In genomic region chr2:121052507-121052906, GRCh38 we compare ENCODE assay signal across 26 cellular contexts.
DNase-seq lines count a peak whose midpoint lies in the region; ATAC-seq and TF ChIP-seq lines count a peak whose summit lies in the region.
"Had no signal": no experiment of that assay in that cellular context is flagged by ENCODE, and none has a peak within 500 bp of the region (broad histone marks: within the 10 kb centered on the region; RNA-seq: fewer than 3 reads in every experiment).

No MANE protein-coding gene starts in this region.

- H3K27ac Mint-ChIP-seq in stimulated activated naive CD8-positive, alpha-beta T cell treated with anti-CD3 and anti-CD28 coated beads, Interleukin-15, amount 100 ng/mL, for 72 hours: no peak overlapping the region
- H3K27ac Mint-ChIP-seq in activated CD4-positive, alpha-beta T cell treated with anti-CD3 and anti-CD28 coated beads, Interleukin-2, amount 10 ng/mL, durations not matched to agents 24 days and 14 days: no peak overlapping the region
- H3K27ac Mint-ChIP-seq: activated CD4-positive, alpha-beta T cell treated with anti-CD3 and anti-CD28 coated beads, Interleukin-2, amount 10 ng/mL, durations not matched to agents 7 days and 5 days; activated T-cell treated with anti-CD3 and anti-CD28 coated beads, Interleukin-2, amount 50 U/mL, for 72 hours; CD4-positive, alpha-beta memory T cell; T-helper 2 cell treated with Interferon-gamma antibody and Interleukin-4, amounts not matched to agents 5 μg/mL and 100 μg/mL, for 36 hours had no signal

- DNase-seq in stimulated activated naive CD8-positive, alpha-beta T cell treated with anti-CD3 and anti-CD28 coated beads, Interleukin-15, amount 100 ng/mL, for 72 hours: no peak
- no peak for DNase-seq in stimulated activated naive CD8-positive, alpha-beta T cell treated with anti-CD3 and anti-CD28 coated beads, Interleukin-15, Interleukin-2, amounts not matched to agents 100 U/mL and 50 U/mL, for 24 hours
- DNase-seq in NCI-H774 (lab: John Stamatoyannopoulos, UW): peak; percentile 47
- DNase-seq in hepatocyte (ENCODE audit: low spot score): no peak
- no peak for DNase-seq in activated CD8-positive, alpha-beta memory T cell treated with anti-CD3 and anti-CD28 coated beads, Interleukin-2, amount 50 U/mL, for 48 hours
- DNase-seq in activated CD4-positive, alpha-beta T cell treated with anti-CD3 and anti-CD28 coated beads, Interleukin-2, amount 10 ng/mL, durations not matched to agents 24 days and 14 days: no peak
- no peak for DNase-seq in middle frontal gyrus (ENCODE audit: extremely low spot score, low spot score)
- no peak for DNase-seq in KG1 (lab: John Stamatoyannopoulos, UW)
- DNase-seq: activated CD4-positive, alpha-beta T cell treated with anti-CD3 and anti-CD28 coated beads, Interleukin-2, amount 10 ng/mL, durations not matched to agents 7 days and 5 days; activated naive CD4-positive, alpha-beta T cell; activated T-cell treated with anti-CD3 and anti-CD28 coated beads, Interleukin-2, amount 50 U/mL, for 72 hours; CD4-positive, alpha-beta memory T cell; cerebellar nuclear complex; DMS 273 treated with DMSO at 0.1 percent for 48 hours; head of caudate nucleus; kidney; lower lobe of right lung; NCI-H1105; NCI-H2171; ovary; stimulated activated CD4-positive, alpha-beta T cell treated with anti-CD3 and anti-CD28 coated beads, Interleukin-2, amount 100 ng/mL, for 24 hours had no signal

- peaks cover 6% of the 10 kb centered on the region for H3K4me1 ChIP-seq in hepatocyte (ENCODE audit: insufficient read depth)
- H3K4me1 ChIP-seq: body of pancreas, lower lobe of right lung, tibial nerve had no signal

- no peaks in the 10 kb centered on the region for H4K20me1 ChIP-seq in hepatocyte (ENCODE audit: insufficient read depth, poor library complexity, severe bottlenecking)

- H3K79me2 ChIP-seq in hepatocyte: no peaks in the 10 kb centered on the region

- peaks cover 4% of the 10 kb centered on the region for H3K27me3 ChIP-seq in hepatocyte
- H3K27me3 ChIP-seq: body of pancreas, ovary, tibial nerve had no signal

- no peaks in the 10 kb centered on the region for H3K9me3 ChIP-seq in hepatocyte (ENCODE audit: low read depth)
- H3K9me3 ChIP-seq: body of pancreas, ovary had no signal

- no peak overlapping the region for H3K4me3 Mint-ChIP-seq in stimulated activated naive CD8-positive, alpha-beta T cell treated with anti-CD3 and anti-CD28 coated beads, Interleukin-15, amount 100 ng/mL, for 72 hours
- no peak overlapping the region for H3K4me3 Mint-ChIP-seq in activated CD4-positive, alpha-beta T cell treated with anti-CD3 and anti-CD28 coated beads, Interleukin-2, amount 10 ng/mL, durations not matched to agents 24 days and 14 days
- H3K4me3 Mint-ChIP-seq: activated CD4-positive, alpha-beta T cell treated with anti-CD3 and anti-CD28 coated beads, Interleukin-2, amount 10 ng/mL, durations not matched to agents 7 days and 5 days; activated T-cell treated with anti-CD3 and anti-CD28 coated beads, Interleukin-2, amount 50 U/mL, for 72 hours; CD4-positive, alpha-beta memory T cell; nephron; T-helper 2 cell treated with Interferon-gamma antibody and Interleukin-4, amounts not matched to agents 5 μg/mL and 100 μg/mL, for 36 hours had no signal

- H3K4me2 ChIP-seq in hepatocyte: no peak overlapping the region

- ATAC-seq in stimulated activated naive CD8-positive, alpha-beta T cell treated with anti-CD3 and anti-CD28 coated beads, Interleukin-15, amount 100 ng/mL, for 72 hours: peak; percentile 16
- ATAC-seq in stimulated activated naive CD8-positive, alpha-beta T cell treated with anti-CD3 and anti-CD28 coated beads, Interleukin-15, Interleukin-2, amounts not matched to agents 100 U/mL and 50 U/mL, for 24 hours: no peak
- ATAC-seq: activated T-cell treated with anti-CD3 and anti-CD28 coated beads, Interleukin-2, amount 50 U/mL, for 72 hours; body of pancreas; lower lobe of right lung had no signal

- intact Hi-C loops in activated CD4-positive, alpha-beta T cell treated with anti-CD3 and anti-CD28 coated beads, Interleukin-2, amount 10 ng/mL, durations not matched to agents 24 days and 14 days (cut with micrococcal nuclease): no loop called here

- H3K27me3 Mint-ChIP-seq in stimulated activated naive CD8-positive, alpha-beta T cell treated with anti-CD3 and anti-CD28 coated beads, Interleukin-15, amount 100 ng/mL, for 72 hours: no peaks in the 10 kb centered on the region
- no peaks in the 10 kb centered on the region for H3K27me3 Mint-ChIP-seq in activated CD4-positive, alpha-beta T cell treated with anti-CD3 and anti-CD28 coated beads, Interleukin-2, amount 10 ng/mL, durations not matched to agents 24 days and 14 days
- H3K27me3 Mint-ChIP-seq: activated CD4-positive, alpha-beta T cell treated with anti-CD3 and anti-CD28 coated beads, Interleukin-2, amount 10 ng/mL, durations not matched to agents 7 days and 5 days had no signal

- peak overlapping the region; percentile 9 for H3K27ac ChIP-seq in hepatocyte
- H3K27ac ChIP-seq: body of pancreas, lower lobe of right lung, ovary, tibial nerve, VCaP had no signal

- TF ChIP-seq CTCF in hepatocyte (IDR thresholded peaks at IDR 0.05; ENCODE audit: poor library complexity): no peak

- WGBS in hepatocyte (ENCODE audit: low lambda C conversion rate, missing lambda C conversion rate): 78% methylated on average over 6 of the region's 6 CpGs

- H3K9me2 ChIP-seq in hepatocyte (replicated peaks; ENCODE audit: insufficient read depth): no peaks in the 10 kb centered on the region

- no peaks in the 10 kb centered on the region for H3K36me3 ChIP-seq in hepatocyte (replicated peaks; ENCODE audit: insufficient read depth, low read depth)
- H3K36me3 ChIP-seq: lower lobe of right lung, ovary, tibial nerve had no signal

- H3K4me1 Mint-ChIP-seq in stimulated activated naive CD8-positive, alpha-beta T cell treated with anti-CD3 and anti-CD28 coated beads, Interleukin-15, amount 100 ng/mL, for 72 hours: no peaks in the 10 kb centered on the region
- no peaks in the 10 kb centered on the region for H3K4me1 Mint-ChIP-seq in activated CD4-positive, alpha-beta T cell treated with anti-CD3 and anti-CD28 coated beads, Interleukin-2, amount 10 ng/mL, durations not matched to agents 24 days and 14 days
- H3K4me1 Mint-ChIP-seq: activated CD4-positive, alpha-beta T cell treated with anti-CD3 and anti-CD28 coated beads, Interleukin-2, amount 10 ng/mL, durations not matched to agents 7 days and 5 days; CD4-positive, alpha-beta memory T cell; nephron had no signal

- H2AFZ ChIP-seq in hepatocyte: no peak overlapping the region

- no peaks in the 10 kb centered on the region for H3K36me3 Mint-ChIP-seq in activated CD4-positive, alpha-beta T cell treated with anti-CD3 and anti-CD28 coated beads, Interleukin-2, amount 10 ng/mL, durations not matched to agents 24 days and 14 days (ENCODE audit: low read depth)
- H3K36me3 Mint-ChIP-seq: CD4-positive, alpha-beta memory T cell had no signal

- H3K4me3 ChIP-seq in hepatocyte: no peak overlapping the region
- H3K4me3 ChIP-seq: body of pancreas, lower lobe of right lung, ovary, tibial nerve had no signal

- H3K9me3 Mint-ChIP-seq in stimulated activated naive CD8-positive, alpha-beta T cell treated with anti-CD3 and anti-CD28 coated beads, Interleukin-15, amount 100 ng/mL, for 72 hours: no peaks in the 10 kb centered on the region
- peaks cover 4% of the 10 kb centered on the region for H3K9me3 Mint-ChIP-seq in activated CD4-positive, alpha-beta T cell treated with anti-CD3 and anti-CD28 coated beads, Interleukin-2, amount 10 ng/mL, durations not matched to agents 24 days and 14 days
- H3K9me3 Mint-ChIP-seq: activated CD4-positive, alpha-beta T cell treated with anti-CD3 and anti-CD28 coated beads, Interleukin-2, amount 10 ng/mL, durations not matched to agents 7 days and 5 days; activated T-cell treated with anti-CD3 and anti-CD28 coated beads, Interleukin-2, amount 50 U/mL, for 72 hours; T-helper 2 cell treated with Interferon-gamma antibody and Interleukin-4, amounts not matched to agents 5 μg/mL and 100 μg/mL, for 36 hours had no signal
